ENCODE assay signal across 12 cellular contexts in genomic region chr19:49440439-49441209, GRCh38. TPM values are rescaled to one million over a fixed set of nuclear protein-coding genes. Genes with fewer than 3 reads are reported as not detected.
A peak's percentile ranks its signal among the peaks of the same experiment; 100 is the strongest.
DNase-seq lines count a peak whose midpoint lies in the region; ATAC-seq and TF ChIP-seq lines count a peak whose summit lies in the region.
"Had no signal": no experiment of that assay in that cellular context is flagged by ENCODE, and none has a peak within 500 bp of the region (broad histone marks: within the 10 kb centered on the region; RNA-seq: fewer than 3 reads in every experiment).

No MANE protein-coding gene starts in this region.

- no peak for DNase-seq in CD4-positive, CD25-positive, alpha-beta regulatory T cell
- no peak for DNase-seq in effector memory CD8-positive, alpha-beta T cell
- DNase-seq in dedifferentiated amniotic fluid mesenchymal stem cell (ENCODE audit: extremely low spot score) (no peak), omental fat pad (ENCODE audit: low spot score) (no peak)
- no peak for DNase-seq in stimulated activated naive CD4-positive, alpha-beta T cell (lab: John Stamatoyannopoulos, UW)
- DNase-seq: hippocampal formation, NCI-H1048 had no signal

- peaks cover 38% of the 10 kb centered on the region for H3K27me3 ChIP-seq in CD4-positive, CD25-positive, alpha-beta regulatory T cell (ENCODE audit: control insufficient read depth, insufficient read depth, low read length)
- H3K27me3 ChIP-seq in HUES6 (ENCODE audit: control insufficient read depth, insufficient read depth, low read length) (peaks cover 67% of the 10 kb centered on the region), neural cell (ENCODE audit: insufficient read depth, low read depth, low read length) (peaks cover 74% of the 10 kb centered on the region)

- no peaks in the 10 kb centered on the region for H3K9me2 ChIP-seq in neural cell (ENCODE audit: insufficient read depth, low read length)

- peaks cover 0 to 8% (median 0%) of the 10 kb centered on the region in 7 donors for H3K9me3 Mint-ChIP-seq in CD4-positive, CD25-positive, alpha-beta regulatory T cell
- no peaks in the 10 kb centered on the region for H3K9me3 Mint-ChIP-seq in effector memory CD8-positive, alpha-beta T cell

- H3K9ac ChIP-seq in HUES6 (ENCODE audit: low read length): no peak overlapping the region
- H3K9ac ChIP-seq in neural cell (ENCODE audit: low read length): peak overlapping the region; percentile 3
- H3K9ac ChIP-seq: parathyroid adenoma had no signal

- H3K27ac ChIP-seq in CD4-positive, CD25-positive, alpha-beta regulatory T cell (ENCODE audit: insufficient read depth, low read length, poor library complexity, severe bottlenecking): no peak overlapping the region
- H3K27ac ChIP-seq in HUES6 (ENCODE audit: low read depth, low read length) (no peak overlapping the region), neural cell (ENCODE audit: low read length) (no peak overlapping the region)
- H3K27ac ChIP-seq: parathyroid adenoma had no signal

- peak overlapping the region in 1 of 3 donors; percentile 39 for H3K27ac Mint-ChIP-seq in CD4-positive, CD25-positive, alpha-beta regulatory T cell
- H3K27ac Mint-ChIP-seq in effector memory CD8-positive, alpha-beta T cell: no peak overlapping the region

- no peak for TF ChIP-seq RAD21 in neural cell (conservative IDR thresholded peaks at IDR 0.05)

- H2AFZ ChIP-seq in neural cell (ENCODE audit: low read depth, low read length): no peak overlapping the region
- H2AFZ ChIP-seq: parathyroid adenoma had no signal

- no peaks in the 10 kb centered on the region for H3K79me2 ChIP-seq in neural cell (replicated peaks; ENCODE audit: insufficient read depth, low read length)
- H3K79me2 ChIP-seq: parathyroid adenoma had no signal

- H3K4me1 ChIP-seq in CD4-positive, CD25-positive, alpha-beta regulatory T cell (ENCODE audit: control insufficient read depth, insufficient read depth, low read length, poor library complexity, severe bottlenecking): peaks cover 38% of the 10 kb centered on the region
- H3K4me1 ChIP-seq in HUES6 (ENCODE audit: control insufficient read depth, insufficient read depth, low read length): peaks cover 25% of the 10 kb centered on the region
- H3K4me1 ChIP-seq: parathyroid adenoma had no signal

- peak overlapping the region in 3 of 4 donors; percentile 46 to 75 (median 67) for H3K4me3 Mint-ChIP-seq in CD4-positive, CD25-positive, alpha-beta regulatory T cell
- peak overlapping the region; percentile 37 to 46 for H3K4me3 Mint-ChIP-seq in effector memory CD8-positive, alpha-beta T cell

- ATAC-seq in CD4-positive, CD25-positive, alpha-beta regulatory T cell (ENCODE audit: low read depth in 2 of 2): no peak
- ATAC-seq in effector memory CD8-positive, alpha-beta T cell (replicated peaks): no peak
- ATAC-seq in activated CD4-positive, CD25-positive, alpha-beta regulatory T cell treated with anti-CD3 and anti-CD28 coated beads, Interleukin-2, amount 50 U/mL, for 24 hours: no peak
- no peak for ATAC-seq in omental fat pad (ENCODE audit: low FRiP score)

- TF ChIP-seq CTCF in neural cell (IDR thresholded peaks at IDR 0.05; ENCODE audit: poor library complexity, severe bottlenecking): no peak
- TF ChIP-seq CTCF in omental fat pad (IDR thresholded peaks at IDR 0.05): no peak

- no peak overlapping the region for H3K4me2 ChIP-seq in neural cell (ENCODE audit: low read length)

- H3F3A ChIP-seq in neural cell (ENCODE audit: insufficient read depth, low read length, poor library complexity, severe bottlenecking): no peaks in the 10 kb centered on the region

- H4K20me1 ChIP-seq in neural cell (ENCODE audit: insufficient read depth): no peaks in the 10 kb centered on the region

- H3K27me3 Mint-ChIP-seq in CD4-positive, CD25-positive, alpha-beta regulatory T cell: peaks cover 78% of the 10 kb centered on the region
- peaks cover 68 to 72% of the 10 kb centered on the region in 2 donors for H3K27me3 Mint-ChIP-seq in effector memory CD8-positive, alpha-beta T cell

- TF ChIP-seq EP300 in neural cell (conservative IDR thresholded peaks at IDR 0.05; ENCODE audit: poor library complexity, severe bottlenecking): no peak

- peaks cover 0 to 59% (median 26%) of the 10 kb centered on the region in 4 donors for H3K4me1 Mint-ChIP-seq in CD4-positive, CD25-positive, alpha-beta regulatory T cell
- peaks cover 29 to 39% of the 10 kb centered on the region in 2 donors for H3K4me1 Mint-ChIP-seq in effector memory CD8-positive, alpha-beta T cell (ENCODE audit: low read depth in 2 of 2)

- no peaks in the 10 kb centered on the region for H3K9me3 ChIP-seq in CD4-positive, CD25-positive, alpha-beta regulatory T cell (ENCODE audit: control insufficient read depth in 2 of 2, low read length in 2 of 2)
- no peaks in the 10 kb centered on the region for H3K9me3 ChIP-seq in HUES6 (ENCODE audit: control insufficient read depth, insufficient read depth, low read depth, low read length)
- H3K9me3 ChIP-seq in neural cell (ENCODE audit: low read length): no peaks in the 10 kb centered on the region

- H3K36me3 Mint-ChIP-seq in CD4-positive, CD25-positive, alpha-beta regulatory T cell: no peaks in the 10 kb centered on the region
- peaks cover 11% of the 10 kb centered on the region for H3K36me3 Mint-ChIP-seq in effector memory CD8-positive, alpha-beta T cell (ENCODE audit: insufficient read depth)

- no peaks in the 10 kb centered on the region for H3K36me3 ChIP-seq in CD4-positive, CD25-positive, alpha-beta regulatory T cell (ENCODE audit: control insufficient read depth, insufficient read depth, low read length)
- H3K36me3 ChIP-seq in HUES6 (ENCODE audit: control insufficient read depth, insufficient read depth, low read length) (no peaks in the 10 kb centered on the region), neural cell (ENCODE audit: insufficient read depth, low read length) (no peaks in the 10 kb centered on the region)

- no peak overlapping the region for H3K4me3 ChIP-seq in CD4-positive, CD25-positive, alpha-beta regulatory T cell (ENCODE audit: low read depth, low read length)
- H3K4me3 ChIP-seq in HUES6 (ENCODE audit: low read depth, low read length) (peak overlapping the region; percentile 59), neural cell (ENCODE audit: low read length) (peak overlapping the region; percentile 52)

TF ChIP-seq in neural cell, 6 proteins besides CTCF, POLR2A, EP300 and RAD21:
- no peak for TF ChIP-seq MXI1 (conservative IDR thresholded peaks at IDR 0.05; ENCODE audit: poor library complexity, severe bottlenecking)
- TF ChIP-seq SMC3 (conservative IDR thresholded peaks at IDR 0.05; ENCODE audit: poor library complexity): no peak
- TF ChIP-seq EZH2 (IDR thresholded peaks at IDR 0.05; ENCODE audit: borderline replicate concordance, insufficient read depth, low read length, poor library complexity, severe bottlenecking): peak; percentile 48
- no peak for TF ChIP-seq POLR2AphosphoS5 (IDR thresholded peaks at IDR 0.05)
- TF ChIP-seq TAF1 (IDR thresholded peaks at IDR 0.05; ENCODE audit: low read depth): no peak
TF ChIP-seq in neural cell: peak in this region for 1.

RNA-seq across cellular contexts. Expression of gene SLC17A7, which starts 0.7 kb away (rescaled TPM):
- not detected for total RNA-seq in CD4-positive, CD25-positive, alpha-beta regulatory T cell
- polyA plus RNA-seq in CD4-positive, CD25-positive, alpha-beta regulatory T cell: not detected
- polyA plus RNA-seq in neural cell: 0.07 TPM in 1 of 2 replicates, not detected in the other
- not detected in 2 replicates for polyA minus RNA-seq in neural cell
- 1 to 10 TPM in 3 of 4 donors, under 1 TPM in 1; 0.48 to 6.3 (median 1.0) TPM for total RNA-seq in omental fat pad
- total RNA-seq: bronchial epithelial cell had no signal

RNA-seq across cellular contexts. Expression of gene PIH1D1, which starts 11.0 kb away (rescaled TPM):
- 150 TPM for total RNA-seq in CD4-positive, CD25-positive, alpha-beta regulatory T cell
- 100 to 1,000 TPM; 109 to 144 (median 118) TPM for polyA plus RNA-seq in CD4-positive, CD25-positive, alpha-beta regulatory T cell
- 132 and 145 TPM in 2 replicates for polyA plus RNA-seq in neural cell
- polyA minus RNA-seq in neural cell: 46.8 and 56.0 TPM in 2 replicates
- total RNA-seq in omental fat pad: 10 to 100 TPM; 52.7 to 87.4 (median 75.7) TPM

RNA-seq across cellular contexts. Expression of gene ALDH16A1, which starts 12.4 kb away (rescaled TPM):
- 41.0 TPM for total RNA-seq in CD4-positive, CD25-positive, alpha-beta regulatory T cell
- 10 to 100 TPM; 32.7 to 47.1 (median 42.3) TPM for polyA plus RNA-seq in CD4-positive, CD25-positive, alpha-beta regulatory T cell
- polyA plus RNA-seq in neural cell: 13.5 and 16.7 TPM in 2 replicates
- 8.1 and 14.9 TPM in 2 replicates for polyA minus RNA-seq in neural cell
- 10 to 100 TPM; 20.3 to 48.1 (median 34.6) TPM for total RNA-seq in omental fat pad

RNA-seq across cellular contexts. Expression of gene GFY, which starts 15.4 kb away (rescaled TPM):
- not detected for total RNA-seq in CD4-positive, CD25-positive, alpha-beta regulatory T cell
- not detected for polyA plus RNA-seq in CD4-positive, CD25-positive, alpha-beta regulatory T cell
- not detected in 2 replicates for polyA plus RNA-seq in neural cell
- polyA minus RNA-seq in neural cell: not detected in 2 replicates
- not detected for total RNA-seq in omental fat pad
- total RNA-seq: bronchial epithelial cell had no signal

RNA-seq across cellular contexts. Expression of gene PTH2, which starts 17.4 kb away (rescaled TPM):
- not detected for total RNA-seq in CD4-positive, CD25-positive, alpha-beta regulatory T cell
- polyA plus RNA-seq in CD4-positive, CD25-positive, alpha-beta regulatory T cell: not detected
- polyA plus RNA-seq in neural cell: not detected in 2 replicates
- polyA minus RNA-seq in neural cell: not detected in 2 replicates
- not detected for total RNA-seq in omental fat pad
- total RNA-seq: bronchial epithelial cell had no signal
